In genomic region chr22:48588881-48589450, GRCh38 we compare ENCODE assay signal across 26 cellular contexts.
"Had no signal": no experiment of that assay in that cellular context is flagged by ENCODE, and none has a peak within 500 bp of the region (broad histone marks: within the 10 kb centered on the region; RNA-seq: fewer than 3 reads in every experiment).

No MANE protein-coding gene starts in this region.

- H3K4me1 ChIP-seq: ascending aorta, body of pancreas, SJSA1 had no signal

- FAIRE-seq: bronchial epithelial cell had no signal

- DNase-seq: activated B cell treated with CpG ODN at 0.5 μM for 24 hours; activated CD4-positive, alpha-beta memory T cell treated with anti-CD3 and anti-CD28 coated beads for 36 hours; activated CD4-positive, alpha-beta T cell treated with anti-CD3 and anti-CD28 coated beads, Interleukin-2, amount 10 ng/mL, durations not matched to agents 7 days and 5 days; activated CD8-positive, alpha-beta memory T cell treated with anti-CD3 and anti-CD28 coated beads for 24 hours; activated effector memory CD4-positive, alpha-beta T cell treated with anti-CD3 and anti-CD28 coated beads, Interleukin-2, amount 50 U/mL, for 16 hours; activated naive CD4-positive, alpha-beta T cell treated with Interleukin-2 at 50 U/mL for 16 hours; activated naive CD8-positive, alpha-beta T cell treated with anti-CD3 and anti-CD28 coated beads, Interleukin-2, amount 50 U/mL, for 24 hours; activated T-cell treated with anti-CD3 and anti-CD28 coated beads, Interleukin-2, amount 50 U/mL, for 4 hours; amniotic stem cell; body of pancreas; central memory CD4-positive, alpha-beta T cell; NCI-H1092; NCI-H1930; NCI-H2107; NCI-H510A treated with DMSO at 0.1 percent for 48 hours; NCI-H69; NK-92 treated with Interleukin-12 subunit alpha and Interleukin-12 subunit beta, amount 100 ng/mL, for 24 hours; OCI-M1; SHP77; SW 1271 had no signal

- H3K27me3 ChIP-seq: ascending aorta, body of pancreas, SJSA1 had no signal

- ATAC-seq: activated naive CD4-positive, alpha-beta T cell treated with anti-CD3 and anti-CD28 coated beads, Interleukin-2, amount 50 U/mL, for 72 hours; activated naive CD8-positive, alpha-beta T cell treated with anti-CD3 and anti-CD28 coated beads, Interleukin-2, amount 50 U/mL, for 24 hours; activated T-cell treated with anti-CD3 and anti-CD28 coated beads, Interleukin-2, amount 50 U/mL, for 4 hours; body of pancreas; Panc1; SK-N-SH treated with all-trans-retinoic acid at 6 μM for 48 hours had no signal

- H3K9me3 ChIP-seq: ascending aorta, body of pancreas, SJSA1 had no signal

- H3K36me3 ChIP-seq: ascending aorta had no signal

- H3K27ac ChIP-seq: ascending aorta, body of pancreas, SJSA1 had no signal

- H3K4me3 ChIP-seq: ascending aorta, body of pancreas, SJSA1 had no signal
